20 cellular contexts compared by ENCODE assay signal in genomic region chrX:15384304-15384703, GRCh38. TPM values are rescaled to one million over a fixed set of nuclear protein-coding genes. Genes with fewer than 3 reads are reported as not detected.
DNase-seq lines count a peak whose midpoint lies in the region; ATAC-seq and TF ChIP-seq lines count a peak whose summit lies in the region.
"Had no signal": no experiment of that assay in that cellular context is flagged by ENCODE, and none has a peak within 500 bp of the region (broad histone marks: within the 10 kb centered on the region; RNA-seq: fewer than 3 reads in every experiment).

A gene with protein sequence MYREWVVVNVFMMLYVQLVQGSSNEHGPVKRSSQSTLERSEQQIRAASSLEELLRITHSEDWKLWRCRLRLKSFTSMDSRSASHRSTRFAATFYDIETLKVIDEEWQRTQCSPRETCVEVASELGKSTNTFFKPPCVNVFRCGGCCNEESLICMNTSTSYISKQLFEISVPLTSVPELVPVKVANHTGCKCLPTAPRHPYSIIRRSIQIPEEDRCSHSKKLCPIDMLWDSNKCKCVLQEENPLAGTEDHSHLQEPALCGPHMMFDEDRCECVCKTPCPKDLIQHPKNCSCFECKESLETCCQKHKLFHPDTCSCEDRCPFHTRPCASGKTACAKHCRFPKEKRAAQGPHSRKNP (minus strand): TSS chrX:15384413. CDS start chrX:15383946, 467 bp downstream.

- H3F3A ChIP-seq in GM23338 (replicated peaks; ENCODE audit: low read depth) = no peaks in the 10 kb centered on the region

- H3K79me2 ChIP-seq in GM23338 (replicated peaks; ENCODE audit: insufficient read depth) = no peaks in the 10 kb centered on the region

- no peaks in the 10 kb centered on the region for H3K27me3 Mint-ChIP-seq in GM23338 (ENCODE audit: insufficient read depth, low read depth, poor library complexity)
- H3K27me3 Mint-ChIP-seq in activated CD4-positive, alpha-beta T cell treated with anti-CD3 and anti-CD28 coated beads for 36 hours = peaks cover 5% of the 10 kb centered on the region

- no peak within 1 kb of the TSS; the same call in 1 of the 2 replicates for H3K27ac Mint-ChIP-seq in GM23338
- no peak within 1 kb of the TSS for H3K27ac Mint-ChIP-seq in activated CD4-positive, alpha-beta T cell treated with anti-CD3 and anti-CD28 coated beads for 36 hours
- H3K27ac Mint-ChIP-seq: activated T-cell treated with anti-CD3 and anti-CD28 coated beads, Interleukin-2, amount 50 U/mL, for 24 hours; stimulated activated effector memory CD8-positive, alpha-beta T cell treated with anti-CD3 and anti-CD28 coated beads, Interleukin-12 subunit alpha, Interleukin-12 subunit beta, amount 100 ng/mL, for 72 hours had no signal

- TF ChIP-seq CTCF in GM23338 (conservative IDR thresholded peaks at IDR 0.05; ENCODE audit: low read depth in 2 of 2) (no peak), gastrocnemius medialis (IDR thresholded peaks at IDR 0.05 in 4 of 5, conservative IDR thresholded peaks at IDR 0.05 in 1 of 5) (no peak)

- H3K36me3 ChIP-seq in GM23338 (ENCODE audit: insufficient read depth) (no peaks in the 10 kb centered on the region), gastrocnemius medialis (no peaks in the 10 kb centered on the region)
- H3K36me3 ChIP-seq: sigmoid colon had no signal

- H3K4me3 ChIP-seq in GM23338 (no peak within 1 kb of the TSS), gastrocnemius medialis (no peak within 1 kb of the TSS)
- H3K4me3 ChIP-seq: sigmoid colon had no signal

- H3K27me3 ChIP-seq in GM23338 (ENCODE audit: insufficient read depth) (no peaks in the 10 kb centered on the region), gastrocnemius medialis (peaks cover 0 to 4% (median 0%) of the 10 kb centered on the region in 3 donors)
- H3K27me3 ChIP-seq: sigmoid colon had no signal

- H2AFZ ChIP-seq in GM23338 = no peak within 1 kb of the TSS

- DNase-seq in GM23338 (ENCODE audit: low spot score) = peak; percentile 9
- peak; percentile 53 for DNase-seq in amniotic epithelial cell (ENCODE audit: low read depth)
- no peak for DNase-seq in left ventricle myocardium superior
- peak; percentile 3 to 35 for DNase-seq in gastrocnemius medialis
- no peak for DNase-seq in activated CD4-positive, alpha-beta T cell treated with anti-CD3 and anti-CD28 coated beads for 36 hours
- DNase-seq in epidermal melanocyte (ENCODE audit: insufficient read length, low spot score) = no peak
- DNase-seq: activated CD4-positive, alpha-beta T cell treated with anti-CD3 and anti-CD28 coated beads for 4 hours; activated T-cell treated with anti-CD3 and anti-CD28 coated beads, Interleukin-2, amount 50 U/mL, for 24 hours; cortex of kidney; GDM1; KBM-7; kidney; NCI-H1417 treated with DMSO at 0.1 percent for 48 hours; NCI-H526 treated with DMSO at 0.1 percent for 48 hours; sigmoid colon; stimulated activated CD4-positive, alpha-beta T cell treated with anti-CD3 and anti-CD28 coated beads, Interleukin-4, amount 100 ng/mL, for 4 hours had no signal

- no peak within 1 kb of the TSS for H3K4me3 Mint-ChIP-seq in GM23338
- H3K4me3 Mint-ChIP-seq in activated CD4-positive, alpha-beta T cell treated with anti-CD3 and anti-CD28 coated beads for 36 hours = no peak within 1 kb of the TSS
- H3K4me3 Mint-ChIP-seq: activated T-cell treated with anti-CD3 and anti-CD28 coated beads, Interleukin-2, amount 50 U/mL, for 24 hours; stimulated activated effector memory CD8-positive, alpha-beta T cell treated with anti-CD3 and anti-CD28 coated beads, Interleukin-12 subunit alpha, Interleukin-12 subunit beta, amount 100 ng/mL, for 72 hours had no signal

- H3K9me3 ChIP-seq in gastrocnemius medialis = no peaks in the 10 kb centered on the region
- H3K9me3 ChIP-seq: sigmoid colon had no signal

- peak within 1 kb of the TSS; percentile 24; the same call in 1 of the 2 replicates for H3K4me2 ChIP-seq in GM23338

- CTCF ChIA-PET in activated CD4-positive, alpha-beta T cell treated with anti-CD3 and anti-CD28 coated beads for 36 hours (lab: Charles Lee) = no interaction called here

- POLR2A ChIA-PET in activated CD4-positive, alpha-beta T cell treated with anti-CD3 and anti-CD28 coated beads for 36 hours (lab: Charles Lee) = no interaction called here

- intact Hi-C loops in left ventricle myocardium superior (cut with micrococcal nuclease) (no loop called here), gastrocnemius medialis (cut with DNase I; ENCODE audit: low total_unique reads) (no loop called here)
- intact Hi-C loops in activated CD4-positive, alpha-beta T cell treated with anti-CD3 and anti-CD28 coated beads for 36 hours (cut with DNase I, micrococcal nuclease) = no loop called here

- in situ Hi-C loops in gastrocnemius medialis (cut with MboI; ENCODE audit: low sequenced_read_pairs in 4 of 4) = no loop called here

- H3K4me1 ChIP-seq in GM23338 (ENCODE audit: insufficient read depth) = peaks cover 8% of the 10 kb centered on the region; the same call in 1 of the 2 replicates
- peaks cover 0 to 10% of the 10 kb centered on the region in 2 donors for H3K4me1 ChIP-seq in gastrocnemius medialis
- H3K4me1 ChIP-seq: sigmoid colon had no signal

- no peaks in the 10 kb centered on the region for H3K36me3 Mint-ChIP-seq in GM23338 (ENCODE audit: low read depth)
- no peaks in the 10 kb centered on the region for H3K36me3 Mint-ChIP-seq in activated CD4-positive, alpha-beta T cell treated with anti-CD3 and anti-CD28 coated beads for 36 hours (ENCODE audit: low read depth)
- H3K36me3 Mint-ChIP-seq: stimulated activated effector memory CD8-positive, alpha-beta T cell treated with anti-CD3 and anti-CD28 coated beads, Interleukin-12 subunit alpha, Interleukin-12 subunit beta, amount 100 ng/mL, for 72 hours had no signal

- no peak for TF ChIP-seq POLR2A in gastrocnemius medialis (IDR thresholded peaks at IDR 0.05)

- peaks cover 17% of the 10 kb centered on the region; the same call in 2 of the 3 replicates for H3K4me1 Mint-ChIP-seq in GM23338
- no peaks in the 10 kb centered on the region for H3K4me1 Mint-ChIP-seq in activated CD4-positive, alpha-beta T cell treated with anti-CD3 and anti-CD28 coated beads for 36 hours
- H3K4me1 Mint-ChIP-seq: stimulated activated effector memory CD8-positive, alpha-beta T cell treated with anti-CD3 and anti-CD28 coated beads, Interleukin-12 subunit alpha, Interleukin-12 subunit beta, amount 100 ng/mL, for 72 hours had no signal

- no peaks in the 10 kb centered on the region for H3K9me3 Mint-ChIP-seq in GM23338
- H3K9me3 Mint-ChIP-seq in activated CD4-positive, alpha-beta T cell treated with anti-CD3 and anti-CD28 coated beads for 36 hours (ENCODE audit: low read depth) = no peaks in the 10 kb centered on the region
- H3K9me3 Mint-ChIP-seq: activated T-cell treated with anti-CD3 and anti-CD28 coated beads, Interleukin-2, amount 50 U/mL, for 24 hours; stimulated activated effector memory CD8-positive, alpha-beta T cell treated with anti-CD3 and anti-CD28 coated beads, Interleukin-12 subunit alpha, Interleukin-12 subunit beta, amount 100 ng/mL, for 72 hours had no signal

- no peaks in the 10 kb centered on the region for H3K9me2 ChIP-seq in GM23338 (ENCODE audit: insufficient read depth)

- peak; percentile 42; the same call in 2 of the 3 replicates for ATAC-seq in GM23338
- peak; percentile 66 for ATAC-seq in left ventricle myocardium superior
- peak; percentile 68 to 90 for ATAC-seq in gastrocnemius medialis
- no peak for ATAC-seq in activated CD4-positive, alpha-beta T cell treated with anti-CD3 and anti-CD28 coated beads for 36 hours
- no peak for ATAC-seq in HG02588 (IDR thresholded peaks at IDR 0.05; ENCODE audit: unreplicated experiment)
- ATAC-seq in HG03135 (IDR thresholded peaks at IDR 0.05; ENCODE audit: unreplicated experiment) = no peak
- ATAC-seq: stimulated activated effector memory CD8-positive, alpha-beta T cell treated with anti-CD3 and anti-CD28 coated beads, Interleukin-12 subunit alpha, Interleukin-12 subunit beta, amount 100 ng/mL, for 72 hours had no signal

- H3K27ac ChIP-seq in GM23338 (ENCODE audit: low read depth) = no peak within 1 kb of the TSS
- H3K27ac ChIP-seq in gastrocnemius medialis = peak within 1 kb of the TSS in 1 of 4 donors; percentile 31
- H3K27ac ChIP-seq: sigmoid colon had no signal

- no peaks in the 10 kb centered on the region for H4K20me1 ChIP-seq in GM23338 (replicated peaks; ENCODE audit: insufficient read depth)

TF ChIP-seq in GM23338, 12 proteins besides CTCF, POLR2A, EP300 and RAD21 (continues in another document):
- TF ChIP-seq EZH2 (IDR thresholded peaks at IDR 0.05; ENCODE audit: low read depth, unreplicated experiment) (no peak), JUNB (IDR thresholded peaks at IDR 0.05; ENCODE audit: unreplicated experiment) (no peak), ETS1 (IDR thresholded peaks at IDR 0.05) (no peak)

RNA-seq across cellular contexts. Expression of the gene that starts here (rescaled TPM):
- not detected in 2 replicates for total RNA-seq in GM23338 (2014; rRNA removed; shearing (Covaris generic))
- 0.13 TPM in 1 of 2 replicates, not detected in the other for polyA plus RNA-seq in GM23338 (2016; fragmentation: Nextera tagmentation; extraction: Ambion mirVana)
- total RNA-seq in left ventricle myocardium superior (12.4 TPM), gastrocnemius medialis (10 to 100 TPM in 2 of 4 donors, 1 to 10 TPM in 2; 5.1 to 16.8 (median 9.0) TPM)
- not detected for total RNA-seq in activated CD4-positive, alpha-beta T cell treated with anti-CD3 and anti-CD28 coated beads for 36 hours
- total RNA-seq: T-helper 2 cell treated with Interferon-gamma antibody and Interleukin-4, amounts not matched to agents 100 ng/mL and 5 ng/mL, for 36 hours had no signal

Comparison
In these comparisons a context has a peak if more than half of its experiments do, and no peak if none do; other contexts are left out.
1. Peak in DNase-seq, ATAC-seq and H3K4me2 ChIP-seq in GM23338; RNA of the gene not detected or under 1 TPM.
2. ATAC-seq: peak in left ventricle myocardium superior (single experiment) and gastrocnemius medialis (2 of 2); none in activated CD4-positive, alpha-beta T cell treated with anti-CD3 and anti-CD28 coated beads for 36 hours (single experiment), HG02588 (single experiment) and HG03135 (single experiment).
3. DNase-seq: peak in amniotic epithelial cell (single experiment) and gastrocnemius medialis (2 of 2); none in left ventricle myocardium superior (single experiment), activated CD4-positive, alpha-beta T cell treated with anti-CD3 and anti-CD28 coated beads for 36 hours (single experiment) and epidermal melanocyte (single experiment).